15 cellular contexts compared by ENCODE assay signal in the genomic region with DNA sequence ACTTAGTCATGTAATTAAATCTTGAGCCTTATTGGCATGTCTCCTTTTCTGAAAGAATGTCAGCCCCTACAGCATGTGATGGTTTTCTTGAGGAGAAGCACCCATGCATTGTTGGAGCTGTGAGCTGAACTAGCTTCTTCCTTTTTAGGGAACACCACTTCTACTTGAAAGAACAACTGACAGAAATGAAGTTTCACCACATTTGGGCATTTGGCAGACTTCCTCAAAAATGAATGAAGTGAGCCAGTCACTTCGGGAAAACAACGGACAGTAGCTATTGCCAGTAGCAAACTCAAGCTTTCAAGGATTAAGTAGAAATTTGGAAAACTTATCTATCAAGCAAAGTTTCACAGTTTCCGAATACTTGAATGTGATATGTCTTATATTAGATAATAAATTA.
"Had no signal": no experiment of that assay in that cellular context is flagged by ENCODE, and none has a peak within 500 bp of the region (broad histone marks: within the 10 kb centered on the region; RNA-seq: fewer than 3 reads in every experiment).

No MANE protein-coding gene starts in this region.

- ATAC-seq: activated CD8-positive, alpha-beta T cell treated with anti-CD3 and anti-CD28 coated beads for 36 hours; activated naive CD4-positive, alpha-beta T cell treated with anti-CD3 and anti-CD28 coated beads, Interleukin-2, amount 50 U/mL, for 72 hours; lower lobe of right lung; natural killer cell; psoas muscle had no signal

- DNase-seq: activated CD4-positive, alpha-beta T cell treated with anti-CD3 and anti-CD28 coated beads, Interleukin-2, amount 10 ng/mL, durations not matched to agents 7 days and 5 days; activated CD4-positive, CD25-positive, alpha-beta regulatory T cell treated with anti-CD3 and anti-CD28 coated beads, Interleukin-2, amount 50 U/mL, for 72 hours; activated CD8-positive, alpha-beta T cell treated with anti-CD3 and anti-CD28 coated beads for 36 hours; activated T-cell treated with anti-CD3 and anti-CD28 coated beads, Interleukin-2, amount 50 U/mL, for 1 hour; aorta; effector CD4-positive, alpha-beta T cell; kidney; lower lobe of right lung; natural killer cell; psoas muscle; spleen; stimulated activated CD4-positive, alpha-beta T cell treated with anti-CD3 and anti-CD28 coated beads, Interleukin-4, amount 100 ng/mL, for 1 hour; stimulated activated naive CD4-positive, alpha-beta T cell; WERI-Rb-1 had no signal
